In the genomic region with DNA sequence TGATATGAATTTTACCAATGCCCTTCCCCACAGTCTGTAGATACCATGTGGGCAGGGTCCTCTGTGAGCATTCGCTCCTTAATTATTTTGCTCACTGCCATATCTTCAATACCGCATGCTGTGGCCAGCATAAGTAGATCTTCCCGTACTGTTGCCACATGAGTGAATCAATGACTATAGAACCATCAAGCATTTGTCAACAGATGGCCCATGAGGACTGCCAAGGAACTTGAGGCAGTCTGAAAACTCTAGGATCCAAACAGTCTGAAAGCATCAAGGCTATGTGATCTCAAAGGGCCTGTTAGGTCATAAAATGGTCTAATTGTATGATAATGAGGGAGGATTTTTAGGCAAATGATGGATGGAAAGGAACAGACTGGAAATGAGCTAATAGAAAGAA, we compare ENCODE assay signal across 26 cellular contexts.
"Had no signal": no experiment of that assay in that cellular context is flagged by ENCODE, and none has a peak within 500 bp of the region (broad histone marks: within the 10 kb centered on the region; RNA-seq: fewer than 3 reads in every experiment).

No MANE protein-coding gene starts in this region.

- H3K4me3 Mint-ChIP-seq: activated B cell treated with CpG ODN at 0.5 μM for 24 hours; activated CD8-positive, alpha-beta T cell treated with anti-CD3 and anti-CD28 coated beads for 36 hours; activated T-cell treated with anti-CD3 and anti-CD28 coated beads, Interleukin-2, amount 50 U/mL, for 4 hours; activated T-helper 17 cell treated with anti-CD3 and anti-CD28 coated beads, Interleukin-2, amount 50 U/mL, for 72 hours; effector memory CD8-positive, alpha-beta T cell; stimulated activated naive B cell treated with anti-CD40 and anti-IgM and Interleukin-4, amounts not matched to agents 10 μg/mL and 1 μg/mL and 100 μg/mL, for 72 hours had no signal

- H3K36me3 Mint-ChIP-seq: immature natural killer cell; naive thymus-derived CD4-positive, alpha-beta T cell; neural progenitor cell; stimulated activated naive B cell treated with anti-CD40 and anti-IgM and Interleukin-4, amounts not matched to agents 10 μg/mL and 1 μg/mL and 100 μg/mL, for 72 hours had no signal

- ATAC-seq: activated CD8-positive, alpha-beta T cell treated with anti-CD3 and anti-CD28 coated beads for 36 hours; activated T-cell treated with anti-CD3 and anti-CD28 coated beads, Interleukin-2, amount 50 U/mL, for 4 hours; activated T-helper 17 cell treated with anti-CD3 and anti-CD28 coated beads, Interleukin-2, amount 50 U/mL, for 72 hours; effector memory CD8-positive, alpha-beta T cell; gastrocnemius medialis; naive thymus-derived CD4-positive, alpha-beta T cell; right cardiac atrium; stimulated activated naive B cell treated with anti-CD40 and anti-IgM and Interleukin-4, amounts not matched to agents 10 μg/mL and 1 μg/mL and 100 μg/mL, for 72 hours; upper lobe of right lung had no signal

- DNase-seq: activated B cell treated with CpG ODN at 0.5 μM for 24 hours; activated CD4-positive, alpha-beta T cell treated with anti-CD3 and anti-CD28 coated beads, Interleukin-2, amount 50 U/mL, for 1 hour; activated CD8-positive, alpha-beta T cell treated with anti-CD3 and anti-CD28 coated beads for 36 hours; activated gamma-delta T cell treated with Interleukin-2 at 50 U/mL for 16 hours; activated naive CD4-positive, alpha-beta T cell treated with anti-CD3 and anti-CD28 coated beads, Interleukin-2, amount 50 U/mL, for 16 hours; activated T-cell treated with anti-CD3 and anti-CD28 coated beads, Interleukin-2, amount 50 U/mL, for 4 hours; central memory CD4-positive, alpha-beta T cell; colonic mucosa; effector memory CD8-positive, alpha-beta T cell; erythroblast; gastrocnemius medialis; hypothalamus; immature natural killer cell; midbrain; naive thymus-derived CD4-positive, alpha-beta T cell; occipital lobe; right cardiac atrium; stimulated activated CD4-positive, alpha-beta T cell treated with anti-CD3 and anti-CD28 coated beads, Interleukin-15, amount 100 ng/mL, for 24 hours; stimulated activated CD4-positive, alpha-beta T cell treated with anti-CD3 and anti-CD28 coated beads, Interleukin-2, amount 100 ng/mL, for 24 hours; stimulated activated naive B cell treated with anti-CD40 and anti-IgM and Interleukin-4, amounts not matched to agents 10 μg/mL and 1 μg/mL and 100 μg/mL, for 72 hours; stomach; T-helper 2 cell; tibial artery; upper lobe of right lung had no signal

- H3K27ac Mint-ChIP-seq: activated B cell treated with CpG ODN at 0.5 μM for 24 hours; activated CD8-positive, alpha-beta T cell treated with anti-CD3 and anti-CD28 coated beads for 36 hours; activated T-helper 17 cell treated with anti-CD3 and anti-CD28 coated beads, Interleukin-2, amount 50 U/mL, for 72 hours; neural progenitor cell; stimulated activated naive B cell treated with anti-CD40 and anti-IgM and Interleukin-4, amounts not matched to agents 10 μg/mL and 1 μg/mL and 100 μg/mL, for 72 hours had no signal

- H3K9me3 Mint-ChIP-seq: activated B cell treated with CpG ODN at 0.5 μM for 24 hours; activated CD8-positive, alpha-beta T cell treated with anti-CD3 and anti-CD28 coated beads for 36 hours; activated T-cell treated with anti-CD3 and anti-CD28 coated beads, Interleukin-2, amount 50 U/mL, for 4 hours; activated T-helper 17 cell treated with anti-CD3 and anti-CD28 coated beads, Interleukin-2, amount 50 U/mL, for 72 hours; effector memory CD8-positive, alpha-beta T cell; immature natural killer cell had no signal
